1 cellular context compared by ENCODE assay signal in the genomic region with DNA sequence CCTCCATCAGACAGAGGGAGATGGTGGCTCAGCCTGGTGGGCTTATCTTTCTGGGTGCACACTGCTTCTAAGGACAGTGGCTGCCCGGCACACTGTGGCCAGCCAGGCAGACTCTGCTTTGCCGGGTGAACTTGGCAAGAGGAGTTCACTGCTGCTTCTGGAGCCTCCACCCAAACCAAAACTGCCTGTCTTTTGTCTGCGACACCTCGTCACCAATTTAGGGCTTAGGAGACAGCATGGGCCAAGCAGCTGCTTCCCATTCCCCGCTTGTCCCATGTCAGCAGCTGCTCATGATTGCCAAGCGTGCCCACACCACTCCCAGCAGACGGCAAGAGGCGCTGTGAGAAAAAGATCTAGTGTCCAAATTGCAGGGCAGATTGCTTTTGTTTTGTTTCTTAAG.
TF ChIP-seq lines count a peak whose summit lies in the region.

No MANE protein-coding gene starts in this region.

TF ChIP-seq in K562, 482 proteins besides CTCF, POLR2A, EP300 and RAD21 (continued from another document):
- TF ChIP-seq, protein P1, sequence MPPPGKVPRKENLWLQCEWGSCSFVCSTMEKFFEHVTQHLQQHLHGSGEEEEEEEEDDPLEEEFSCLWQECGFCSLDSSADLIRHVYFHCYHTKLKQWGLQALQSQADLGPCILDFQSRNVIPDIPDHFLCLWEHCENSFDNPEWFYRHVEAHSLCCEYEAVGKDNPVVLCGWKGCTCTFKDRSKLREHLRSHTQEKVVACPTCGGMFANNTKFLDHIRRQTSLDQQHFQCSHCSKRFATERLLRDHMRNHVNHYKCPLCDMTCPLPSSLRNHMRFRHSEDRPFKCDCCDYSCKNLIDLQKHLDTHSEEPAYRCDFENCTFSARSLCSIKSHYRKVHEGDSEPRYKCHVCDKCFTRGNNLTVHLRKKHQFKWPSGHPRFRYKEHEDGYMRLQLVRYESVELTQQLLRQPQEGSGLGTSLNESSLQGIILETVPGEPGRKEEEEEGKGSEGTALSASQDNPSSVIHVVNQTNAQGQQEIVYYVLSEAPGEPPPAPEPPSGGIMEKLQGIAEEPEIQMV (tag; conservative IDR thresholded peaks at IDR 0.05; ENCODE audit: low read depth): no peak
- no peak for TF ChIP-seq HDAC3 (IDR thresholded peaks at IDR 0.05; ENCODE audit: borderline replicate concordance, partially characterized antibody)
- no peak for TF ChIP-seq ESRRA (IDR thresholded peaks at IDR 0.05; ENCODE audit: borderline replicate concordance, low read depth)
- TF ChIP-seq ARHGAP35 (IDR thresholded peaks at IDR 0.05; ENCODE audit: partially characterized antibody): no peak
- TF ChIP-seq, protein P2, sequence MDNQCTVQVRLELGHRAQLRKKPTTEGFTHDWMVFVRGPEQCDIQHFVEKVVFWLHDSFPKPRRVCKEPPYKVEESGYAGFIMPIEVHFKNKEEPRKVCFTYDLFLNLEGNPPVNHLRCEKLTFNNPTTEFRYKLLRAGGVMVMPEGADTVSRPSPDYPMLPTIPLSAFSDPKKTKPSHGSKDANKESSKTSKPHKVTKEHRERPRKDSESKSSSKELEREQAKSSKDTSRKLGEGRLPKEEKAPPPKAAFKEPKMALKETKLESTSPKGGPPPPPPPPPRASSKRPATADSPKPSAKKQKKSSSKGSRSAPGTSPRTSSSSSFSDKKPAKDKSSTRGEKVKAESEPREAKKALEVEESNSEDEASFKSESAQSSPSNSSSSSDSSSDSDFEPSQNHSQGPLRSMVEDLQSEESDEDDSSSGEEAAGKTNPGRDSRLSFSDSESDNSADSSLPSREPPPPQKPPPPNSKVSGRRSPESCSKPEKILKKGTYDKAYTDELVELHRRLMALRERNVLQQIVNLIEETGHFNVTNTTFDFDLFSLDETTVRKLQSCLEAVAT (IDR thresholded peaks at IDR 0.05): no peak
- TF ChIP-seq CTBP1 (IDR thresholded peaks at IDR 0.05; ENCODE audit: borderline replicate concordance): no peak
- TF ChIP-seq NFRKB (IDR thresholded peaks at IDR 0.05; ENCODE audit: low read depth): no peak
- TF ChIP-seq BACH1 (tag; IDR thresholded peaks at IDR 0.05): no peak
TF ChIP-seq in K562: peak in this region for 0.
